In genomic region chr17:45620468-45620867, GRCh38 we compare ENCODE assay signal across 8 cellular contexts.
DNase-seq lines count a peak whose midpoint lies in the region; ATAC-seq and TF ChIP-seq lines count a peak whose summit lies in the region.
"Not testable (repeated sequence)": the region's sequence is repeated elsewhere in the genome, so short reads cannot be mapped to it uniquely, and the experiment has no call there.

No MANE protein-coding gene starts in this region.

- in situ Hi-C loops in Panc1 (cut with HindIII; ENCODE audit: low pct_unique_long_range_greater_than_20kb, low sequenced_read_pairs): not testable (repeated sequence)

- H3K27me3 ChIP-seq in DND-41 (ENCODE audit: insufficient read depth, low read length, poor library complexity); Panc1 (ENCODE audit: control insufficient read depth, insufficient read depth, low read length); foreskin keratinocyte: not testable (repeated sequence)

- not testable (repeated sequence) for H3K27me3 Mint-ChIP-seq in activated naive CD8-positive, alpha-beta T cell treated with anti-CD3 and anti-CD28 coated beads for 36 hours; stimulated activated naive CD8-positive, alpha-beta T cell treated with anti-CD3 and anti-CD28 coated beads, Interleukin-15, amount 100 ng/mL, for 72 hours

- not testable (repeated sequence) for BruUV-seq in Panc1 (replicated peaks; lab: Mats Ljungman, UMichigan)

- not testable (repeated sequence) for TF ChIP-seq CTCF in DND-41 (IDR thresholded peaks at IDR 0.05; ENCODE audit: borderline replicate concordance, extremely low read depth, low read length, poor library complexity, severe bottlenecking); Panc1 (IDR thresholded peaks at IDR 0.05); foreskin keratinocyte (conservative IDR thresholded peaks at IDR 0.05)

- POLR2A ChIA-PET in Panc1 (lab: Charles Lee): not testable (repeated sequence)

- H3K9me3 ChIP-seq in DND-41 (ENCODE audit: insufficient read depth, low read length, severe bottlenecking); Panc1 (ENCODE audit: control insufficient read depth, insufficient read depth, low read depth, low read length): not testable (repeated sequence)

- not testable (repeated sequence) for H3K36me3 ChIP-seq in DND-41 (ENCODE audit: insufficient read depth, low read length); Panc1 (ENCODE audit: control insufficient read depth, insufficient read depth, low read length)

- not testable (repeated sequence) for H3K9me3 Mint-ChIP-seq in activated naive CD8-positive, alpha-beta T cell treated with anti-CD3 and anti-CD28 coated beads for 36 hours; stimulated activated naive CD8-positive, alpha-beta T cell treated with anti-CD3 and anti-CD28 coated beads, Interleukin-15, amount 100 ng/mL, for 72 hours

- H3K4me3 ChIP-seq in DND-41 (ENCODE audit: low read depth in 1 of 2, low read length in 2 of 2) (peak overlapping the region; percentile 30 to 53; a peak in 3 of 4 replicates), Panc1 (ENCODE audit: low read depth in 2 of 2, low read length in 2 of 2) (peak overlapping the region; percentile 37 to 46)

- not testable (repeated sequence) for H3K4me1 Mint-ChIP-seq in activated naive CD8-positive, alpha-beta T cell treated with anti-CD3 and anti-CD28 coated beads for 36 hours; stimulated activated naive CD8-positive, alpha-beta T cell treated with anti-CD3 and anti-CD28 coated beads, Interleukin-15, amount 100 ng/mL, for 72 hours

- intact Hi-C loops in Panc1 (cut with micrococcal nuclease; ENCODE audit: unreplicated experiment): not testable (repeated sequence)

- 0 out of 2 replicates have a peak overlapping the region, but pooled peaks have one; percentile 56 for H2AFZ ChIP-seq in DND-41 (ENCODE audit: low read depth, low read length)

- peak; percentile 65 for ATAC-seq in DND-41 (ENCODE audit: insufficient read depth, low read depth)
- ATAC-seq in GM21447 (IDR thresholded peaks at IDR 0.05; ENCODE audit: unreplicated experiment): peak; percentile 36
- ATAC-seq in HG03066 (IDR thresholded peaks at IDR 0.05; ENCODE audit: low read depth, unreplicated experiment): peak; percentile 23
- peak; percentile 93 for ATAC-seq in Panc1
- peak; percentile 66 for ATAC-seq in foreskin keratinocyte
- peak; percentile 78 for ATAC-seq in stimulated activated naive CD8-positive, alpha-beta T cell treated with anti-CD3 and anti-CD28 coated beads, Interleukin-15, amount 100 ng/mL, for 72 hours

- not testable (repeated sequence) for H3K4me1 ChIP-seq in DND-41 (ENCODE audit: insufficient read depth, low read length); Panc1 (ENCODE audit: control insufficient read depth, insufficient read depth, low read length); foreskin keratinocyte

- peak overlapping the region; percentile 74 for H3K4me3 Mint-ChIP-seq in activated naive CD8-positive, alpha-beta T cell treated with anti-CD3 and anti-CD28 coated beads for 36 hours
- peak overlapping the region; percentile 76 to 77 for H3K4me3 Mint-ChIP-seq in stimulated activated naive CD8-positive, alpha-beta T cell treated with anti-CD3 and anti-CD28 coated beads, Interleukin-15, amount 100 ng/mL, for 72 hours

- H3K36me3 Mint-ChIP-seq in activated naive CD8-positive, alpha-beta T cell treated with anti-CD3 and anti-CD28 coated beads for 36 hours: not testable (repeated sequence)

- CTCF ChIA-PET in Panc1 (lab: Charles Lee): not testable (repeated sequence)

- H4K20me1 ChIP-seq in DND-41 (ENCODE audit: insufficient read depth, low read length): not testable (repeated sequence)

- not testable (repeated sequence) for H3K27ac ChIP-seq in DND-41 (ENCODE audit: low read length); Panc1 (ENCODE audit: low read length); foreskin keratinocyte

- peak overlapping the region; percentile 69 for H3K4me2 ChIP-seq in DND-41 (ENCODE audit: insufficient read depth, low read length)

- not testable (repeated sequence) for H3K27ac Mint-ChIP-seq in activated naive CD8-positive, alpha-beta T cell treated with anti-CD3 and anti-CD28 coated beads for 36 hours
- H3K27ac Mint-ChIP-seq in stimulated activated naive CD8-positive, alpha-beta T cell treated with anti-CD3 and anti-CD28 coated beads, Interleukin-15, amount 100 ng/mL, for 72 hours: peak overlapping the region in 1 of 2 donors; percentile 34

- peak overlapping the region; percentile 52 for H3K9ac ChIP-seq in DND-41 (ENCODE audit: low read depth, low read length)

- not testable (repeated sequence) for DNase-seq in DND-41; Panc1 (ENCODE audit: low read depth, low spot score); foreskin keratinocyte; stimulated activated naive CD8-positive, alpha-beta T cell treated with anti-CD3 and anti-CD28 coated beads, Interleukin-15, amount 100 ng/mL, for 72 hours
- peak; percentile 31 for DNase-seq in activated naive CD8-positive, alpha-beta T cell treated with anti-CD3 and anti-CD28 coated beads for 36 hours
- peak; percentile 3 for DNase-seq in myocyte (ENCODE audit: low read depth)

- H3K79me2 ChIP-seq in DND-41 (ENCODE audit: insufficient read depth, low read length): not testable (repeated sequence)

Comparison
In these comparisons a context has a peak if more than half of its experiments do, and no peak if none do; other contexts are left out.
1. ATAC-seq: peak in every context shown above with its lines; median percentile 93 in Panc1; 78 in stimulated activated naive CD8-positive, alpha-beta T cell treated with anti-CD3 and anti-CD28 coated beads, Interleukin-15, amount 100 ng/mL, for 72 hours; 66 in foreskin keratinocyte; 65 in DND-41; 36 in GM21447; 23 in HG03066.